10 cellular contexts compared by ENCODE assay signal in the genomic region with DNA sequence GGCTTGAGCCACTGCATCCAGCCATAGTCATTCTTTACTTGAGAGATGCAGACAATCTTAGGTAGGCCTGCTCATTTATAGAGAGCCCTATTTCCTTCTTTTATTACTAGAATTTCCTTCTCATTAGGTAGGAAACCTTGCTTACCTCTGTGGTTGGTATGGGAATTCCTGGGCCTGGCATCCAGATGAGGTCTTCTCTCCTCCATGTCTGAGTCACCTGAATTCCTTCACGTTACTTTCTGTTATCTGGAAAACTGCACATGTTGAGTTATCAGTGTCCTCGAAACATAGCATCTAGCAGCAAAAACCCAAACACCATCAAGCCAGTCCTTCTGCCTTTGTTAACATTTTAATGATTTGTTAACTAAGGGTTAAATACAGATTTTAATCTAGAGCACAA. TPM values are rescaled to one million over a fixed set of nuclear protein-coding genes. Genes with fewer than 3 reads are reported as not detected.
DNase-seq lines count a peak whose midpoint lies in the region; ATAC-seq, FAIRE-seq and TF ChIP-seq lines count a peak whose summit lies in the region.
"Had no signal": no experiment of that assay in that cellular context is flagged by ENCODE, and none has a peak within 500 bp of the region (broad histone marks: within the 10 kb centered on the region; RNA-seq: fewer than 3 reads in every experiment).

No MANE protein-coding gene starts in this region.

- H3K27me3 ChIP-seq in foreskin keratinocyte (no peaks in the 10 kb centered on the region), suprapubic skin (no peaks in the 10 kb centered on the region), pancreas (no peaks in the 10 kb centered on the region)

- CTCF ChIA-PET in activated B cell treated with CpG ODN at 0.5 μM for 24 hours (lab: Charles Lee), result no interaction called here

- peaks cover 53% of the 10 kb centered on the region for H3K36me3 ChIP-seq in suprapubic skin
- H3K36me3 ChIP-seq in pancreas, result peaks cover 0 to 22% (median 10%) of the 10 kb centered on the region in 3 donors

- H3K36me3 Mint-ChIP-seq in activated T-cell treated with anti-CD3 and anti-CD28 coated beads, Interleukin-2, amount 50 U/mL, for 24 hours (ENCODE audit: low read depth), result peaks cover 90% of the 10 kb centered on the region
- H3K36me3 Mint-ChIP-seq in activated B cell treated with CpG ODN at 0.5 μM for 24 hours (ENCODE audit: low read depth), result peaks cover 72% of the 10 kb centered on the region

- H3K4me3 ChIP-seq in suprapubic skin (peak overlapping the region; percentile 97), pancreas (no peak overlapping the region)

- no peak for TF ChIP-seq EP300 in suprapubic skin (IDR thresholded peaks at IDR 0.05)

- TF ChIP-seq POLR2A in suprapubic skin (IDR thresholded peaks at IDR 0.05), result no peak

- ATAC-seq in activated B cell treated with CpG ODN at 0.5 μM for 24 hours (ENCODE audit: low read depth) (no peak), foreskin keratinocyte (peak; percentile 9), GM21576 (IDR thresholded peaks at IDR 0.05; ENCODE audit: unreplicated experiment) (no peak), pancreas (no peak)
- ATAC-seq: left colon had no signal

- H3K27me3 Mint-ChIP-seq in activated T-cell treated with anti-CD3 and anti-CD28 coated beads, Interleukin-2, amount 50 U/mL, for 24 hours, result no peaks in the 10 kb centered on the region
- H3K27me3 Mint-ChIP-seq in activated B cell treated with CpG ODN at 0.5 μM for 24 hours, result no peaks in the 10 kb centered on the region

- H3K27ac ChIP-seq in foreskin keratinocyte (peak overlapping the region; percentile 87), suprapubic skin (peak overlapping the region; percentile 98), pancreas (peak overlapping the region in 1 of 4 donors; percentile 95)

- H3K27ac Mint-ChIP-seq in activated T-cell treated with anti-CD3 and anti-CD28 coated beads, Interleukin-2, amount 50 U/mL, for 24 hours, result peak overlapping the region; percentile 100
- H3K27ac Mint-ChIP-seq in activated B cell treated with CpG ODN at 0.5 μM for 24 hours, result peak overlapping the region; percentile 98

- no peak for DNase-seq in activated T-cell treated with anti-CD3 and anti-CD28 coated beads, Interleukin-2, amount 50 U/mL, for 24 hours
- DNase-seq in activated T-cell treated with anti-CD3 and anti-CD28 coated beads for 4 hours (no peak), activated B cell treated with CpG ODN at 0.5 μM for 24 hours (no peak), foreskin keratinocyte (peak; percentile 57 to 79), suprapubic skin (ENCODE audit: low spot score in 2 of 2) (no peak), pancreas (no peak), mesenteric fat pad (ENCODE audit: low spot score) (no peak)
- DNase-seq: aorta, left colon had no signal

- peak overlapping the region; percentile 98 for H3K4me3 Mint-ChIP-seq in activated T-cell treated with anti-CD3 and anti-CD28 coated beads, Interleukin-2, amount 50 U/mL, for 24 hours
- H3K4me3 Mint-ChIP-seq in activated B cell treated with CpG ODN at 0.5 μM for 24 hours, result no peak overlapping the region

- POLR2A ChIA-PET in activated B cell treated with CpG ODN at 0.5 μM for 24 hours (lab: Charles Lee), result interaction anchor here (0.8 to 2.3 kb wide), 5 partner anchors 16 to 229 kb away, joined by 3 to 10 read pairs (median 5); a partner anchor contains a TSS

- intact Hi-C loops in activated B cell treated with CpG ODN at 0.5 μM for 24 hours (cut with micrococcal nuclease), result loop anchor here (1.0 to 10.0 kb wide), 6 partner anchors 7 to 1923 kb away; a partner anchor contains a TSS
- intact Hi-C loops in pancreas (cut with DNase I), result no loop called here

- WGBS in suprapubic skin, result 38% methylated on average over 2 of the region's 2 CpGs
- 37 to 54% methylated on average over 2 of the region's 2 CpGs for WGBS in pancreas, 2 donors

- TF ChIP-seq CTCF in activated B cell treated with CpG ODN at 0.5 μM for 24 hours (IDR thresholded peaks at IDR 0.05) (no peak), foreskin keratinocyte (conservative IDR thresholded peaks at IDR 0.05) (no peak), suprapubic skin (IDR thresholded peaks at IDR 0.05) (no peak), pancreas (IDR thresholded peaks at IDR 0.05) (no peak)

- no peak for FAIRE-seq in pancreas (lab: Jason Lieb, UNC)

- peaks cover 49% of the 10 kb centered on the region for H3K4me1 Mint-ChIP-seq in activated T-cell treated with anti-CD3 and anti-CD28 coated beads, Interleukin-2, amount 50 U/mL, for 24 hours (ENCODE audit: low read depth)
- H3K4me1 Mint-ChIP-seq in activated B cell treated with CpG ODN at 0.5 μM for 24 hours, result peaks cover 60% of the 10 kb centered on the region

- H3K4me1 ChIP-seq in foreskin keratinocyte (peaks cover 11% of the 10 kb centered on the region), suprapubic skin (peaks cover 58% of the 10 kb centered on the region), pancreas (peaks cover 10 to 28% (median 10%) of the 10 kb centered on the region in 3 donors)

- no peaks in the 10 kb centered on the region for H3K9me3 Mint-ChIP-seq in activated T-cell treated with anti-CD3 and anti-CD28 coated beads, Interleukin-2, amount 50 U/mL, for 24 hours
- H3K9me3 Mint-ChIP-seq in activated B cell treated with CpG ODN at 0.5 μM for 24 hours, result peaks cover 5% of the 10 kb centered on the region

- H3K9me3 ChIP-seq in suprapubic skin (no peaks in the 10 kb centered on the region), pancreas (no peaks in the 10 kb centered on the region)

RNA-seq across cellular contexts. Expression of a gene that starts 2.2 kb away (rescaled TPM):
- total RNA-seq in activated B cell treated with CpG ODN at 0.5 μM for 24 hours (49.6 and 51.9 TPM in 2 replicates), foreskin keratinocyte (34.0 and 42.6 TPM in 2 replicates), suprapubic skin (10 to 100 TPM; 25.9 to 36.1 (median 33.2) TPM), pancreas (10 to 100 TPM in 2 of 6 donors, 1 to 10 TPM in 4; 5.9 to 15.7 (median 7.2) TPM), mesenteric fat pad (43.4 TPM)
- polyA plus RNA-seq in foreskin keratinocyte (8.4 and 9.1 TPM in 2 replicates), pancreas (1 to 10 TPM; 4.3 to 6.2 TPM)

RNA-seq across cellular contexts. Expression of a gene that starts 56.4 kb away (rescaled TPM):
- total RNA-seq in activated B cell treated with CpG ODN at 0.5 μM for 24 hours (76.5 and 78.4 TPM in 2 replicates), foreskin keratinocyte (47.2 and 51.5 TPM in 2 replicates), suprapubic skin (10 to 100 TPM; 29.3 to 49.5 (median 38.0) TPM), pancreas (10 to 100 TPM; 12.0 to 18.4 (median 15.9) TPM), mesenteric fat pad (29.8 TPM)
- polyA plus RNA-seq in foreskin keratinocyte (32.9 and 38.0 TPM in 2 replicates), pancreas (10 to 100 TPM; 19.7 to 33.0 TPM)

Comparison
In these comparisons a context has a peak if more than half of its experiments do, and no peak if none do; other contexts are left out.
1. DNase-seq: peak in foreskin keratinocyte (2 of 2); none in activated T-cell treated with anti-CD3 and anti-CD28 coated beads, Interleukin-2, amount 50 U/mL, for 24 hours (single experiment), activated T-cell treated with anti-CD3 and anti-CD28 coated beads for 4 hours (single experiment), activated B cell treated with CpG ODN at 0.5 μM for 24 hours (single experiment), suprapubic skin (0 of 2), pancreas (0 of 6) and mesenteric fat pad (single experiment).